ENCODE assay signal across 28 cellular contexts in the genomic region with DNA sequence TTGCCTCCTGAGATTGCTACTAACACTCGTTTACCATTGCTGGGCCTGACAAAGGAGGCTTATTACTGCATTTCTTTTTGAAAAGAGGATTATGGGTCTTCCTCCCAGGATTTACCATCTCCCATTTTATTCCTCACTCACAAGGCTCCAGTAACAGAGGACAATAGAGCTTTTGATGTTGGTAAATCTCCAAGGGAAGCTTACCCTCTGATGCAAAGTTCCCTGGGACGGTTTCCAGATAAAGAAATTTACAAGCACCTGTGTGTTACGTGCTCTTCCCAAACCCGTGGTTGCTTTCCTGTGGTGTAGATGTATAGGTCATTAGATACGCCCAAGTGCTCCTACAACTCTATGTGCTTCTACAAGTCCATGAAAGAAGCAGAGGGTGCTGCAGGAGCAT. TPM values are rescaled to one million over a fixed set of nuclear protein-coding genes. Genes with fewer than 3 reads are reported as not detected.
DNase-seq lines count a peak whose midpoint lies in the region; ATAC-seq, FAIRE-seq and TF ChIP-seq lines count a peak whose summit lies in the region.
"Had no signal": no experiment of that assay in that cellular context is flagged by ENCODE, and none has a peak within 500 bp of the region (broad histone marks: within the 10 kb centered on the region; RNA-seq: fewer than 3 reads in every experiment).

No MANE protein-coding gene starts in this region.

- H3K27ac ChIP-seq in H1 (ENCODE audit: low read depth, low read length) (peak overlapping the region; percentile 20; the same call in 1 of the 2 replicates), liver (ENCODE audit: low read depth in 1 of 2, low read length in 2 of 2) (peak overlapping the region; percentile 15 to 51), trophoblast cell (ENCODE audit: low read depth, low read length) (no peak overlapping the region)
- H3K27ac ChIP-seq: A549, body of pancreas, esophagus muscularis mucosa, lower lobe of right lung, psoas muscle, SJCRH30 had no signal

- peaks cover 4 to 17% (median 8%) of the 10 kb centered on the region in 4 experiments; a peak in 5 of 7 replicates for H3K4me1 ChIP-seq in H1 (replicated peaks in 1 of 4; ENCODE audit: control insufficient read depth in 3 of 4, insufficient read depth in 4 of 4, low read length in 3 of 4)
- peaks cover 2 to 36% (median 18%) of the 10 kb centered on the region in 4 donors for H3K4me1 ChIP-seq in liver (ENCODE audit: control insufficient read depth in 4 of 4, insufficient read depth in 4 of 4, low read length in 3 of 4)
- H3K4me1 ChIP-seq in trophoblast cell (ENCODE audit: control insufficient read depth in 1 of 2, insufficient read depth in 2 of 2, low read length in 2 of 2) = no peaks in the 10 kb centered on the region
- H3K4me1 ChIP-seq: A549, body of pancreas, esophagus muscularis mucosa, lower lobe of right lung, psoas muscle, SJCRH30 had no signal

- H3K14ac ChIP-seq in H1 (ENCODE audit: insufficient read length) (no peak overlapping the region), trophoblast cell (ENCODE audit: low read length) (no peak overlapping the region)

- H3K79me1 ChIP-seq in H1 (ENCODE audit: low read depth, low read length) = no peaks in the 10 kb centered on the region; the same call in 1 of the 2 replicates
- no peaks in the 10 kb centered on the region for H3K79me1 ChIP-seq in trophoblast cell (ENCODE audit: low read length)

- H2AFZ ChIP-seq in H1 (ENCODE audit: low read length) = no peak overlapping the region
- no peak overlapping the region for H2AFZ ChIP-seq in trophoblast cell (ENCODE audit: insufficient read depth, low read length, poor library complexity)

- H4K91ac ChIP-seq in H1 (replicated peaks; ENCODE audit: insufficient read length, low read length) (no peak overlapping the region), trophoblast cell (ENCODE audit: low read depth, low read length) (no peak overlapping the region)

- H3K79me2 ChIP-seq in H1 (ENCODE audit: control insufficient read depth in 1 of 2, insufficient read depth in 2 of 2, low read length in 2 of 2) = peaks cover under 1 to 94% of the 10 kb centered on the region in 2 experiments; a peak in 3 of 4 replicates
- H3K79me2 ChIP-seq in trophoblast cell (ENCODE audit: control insufficient read depth, insufficient read depth, low read length, poor library complexity) = no peaks in the 10 kb centered on the region

- no peaks in the 10 kb centered on the region for H4K20me1 ChIP-seq in H1 (replicated peaks in 1 of 2; ENCODE audit: control insufficient read depth in 1 of 2, insufficient read depth in 2 of 2, low read length in 2 of 2)

- no peak for TF ChIP-seq POLR2A in H1 (IDR thresholded peaks at IDR 0.05; ENCODE audit: control extremely low read depth in 1 of 2, low read depth in 2 of 2, low read length in 2 of 2)

- H3K23me2 ChIP-seq in H1 (ENCODE audit: low read depth, low read length) = no peaks in the 10 kb centered on the region

- peak; percentile 36 for FAIRE-seq in H1 (lab: Jason Lieb, UNC)
- FAIRE-seq: A549, islet of Langerhans had no signal

- H3K9ac ChIP-seq in H1 (replicated peaks in 1 of 4; ENCODE audit: extremely low read depth in 1 of 4, low read depth in 3 of 4, low read length in 3 of 4) = no peak overlapping the region
- H3K9ac ChIP-seq in liver (ENCODE audit: low read depth in 1 of 2, low read length in 2 of 2) = no peak overlapping the region
- H3K9ac ChIP-seq in trophoblast cell (ENCODE audit: low read length) = no peak overlapping the region

- no peak overlapping the region for H4K12ac ChIP-seq in trophoblast cell (ENCODE audit: low read depth, low read length)

- CTCF ChIA-PET in H1 (lab: Charles Lee; ENCODE audit: partially characterized antibody) = interaction anchor here (1.5 to 1.7 kb wide), 3 partner anchors 14 to 17 kb away, joined by 3 to 8 read pairs (median 5); partner anchors contain the start of gene VSNL1

- H2BK15ac ChIP-seq in H1 (ENCODE audit: low read length) = no peak overlapping the region

- H2BK5ac ChIP-seq in H1 (ENCODE audit: low read depth, low read length) = 0 out of 2 replicates have a peak overlapping the region, but pooled peaks have one; percentile 21
- H2BK5ac ChIP-seq in trophoblast cell (ENCODE audit: low read depth, low read length, poor library complexity) = no peak overlapping the region

- H3K18ac ChIP-seq in H1 (ENCODE audit: extremely low read depth, low read length) (no peak overlapping the region; the same call in 1 of the 2 replicates), trophoblast cell (ENCODE audit: low read length) (no peak overlapping the region)

- H3K27me3 ChIP-seq in H1 (replicated peaks in 1 of 4; ENCODE audit: control insufficient read depth in 3 of 4, extremely low read depth in 1 of 4, insufficient read depth in 3 of 4, low read length in 3 of 4) = no peaks in the 10 kb centered on the region
- H3K27me3 ChIP-seq in liver (ENCODE audit: control insufficient read depth in 4 of 4, insufficient read depth in 4 of 4, low read length in 3 of 4) = no peaks in the 10 kb centered on the region
- H3K27me3 ChIP-seq in trophoblast cell (ENCODE audit: insufficient read depth, low read length) = no peaks in the 10 kb centered on the region
- H3K27me3 ChIP-seq: body of pancreas, esophagus muscularis mucosa, SJCRH30 had no signal

- H4K8ac ChIP-seq in H1 (ENCODE audit: extremely low read depth, insufficient read depth, low read length) = no peak overlapping the region
- no peak overlapping the region for H4K8ac ChIP-seq in trophoblast cell (ENCODE audit: low read depth, low read length)

- H2BK20ac ChIP-seq in H1 (ENCODE audit: low read length) = no peak overlapping the region

- POLR2A ChIA-PET in H1 (lab: Charles Lee; ENCODE audit: partially characterized antibody) = interaction anchor here (0.7 to 2.9 kb wide), 3 partner anchors 9 to 18 kb away, joined by 3 to 22 read pairs (median 6); partner anchors contain the start of gene VSNL1

- TF ChIP-seq EP300 in H1 (IDR thresholded peaks at IDR 0.05; ENCODE audit: borderline replicate concordance in 1 of 2, low read depth in 2 of 2, low read length in 2 of 2) = no peak

- H2AK5ac ChIP-seq in H1 (ENCODE audit: low read depth, low read length) (no peak overlapping the region), trophoblast cell (ENCODE audit: low read length) (no peak overlapping the region)

- ATAC-seq in HG03342 (IDR thresholded peaks at IDR 0.05; ENCODE audit: unreplicated experiment) = no peak
- ATAC-seq: A549; activated CD4-positive, alpha-beta T cell treated with anti-CD3 and anti-CD28 coated beads for 36 hours; CD8-positive, alpha-beta T cell; lower lobe of right lung; psoas muscle had no signal

- peak overlapping the region in 1 of 4 experiments; percentile 7; a peak in 1 of 8 replicates for H3K4me3 ChIP-seq in H1 (ENCODE audit: extremely low read depth in 1 of 4, insufficient read depth in 2 of 4, low read depth in 3 of 4, low read length in 4 of 4)
- no peak overlapping the region for H3K4me3 ChIP-seq in liver (ENCODE audit: low read depth in 1 of 3, low read length in 3 of 3)
- H3K4me3 ChIP-seq in trophoblast cell (ENCODE audit: low read depth, low read length) = no peak overlapping the region
- H3K4me3 ChIP-seq: A549, body of pancreas, esophagus muscularis mucosa, lower lobe of right lung, psoas muscle, SJCRH30 had no signal

- H2BK120ac ChIP-seq in H1 (replicated peaks; ENCODE audit: low read depth, low read length) = no peak overlapping the region
- no peak overlapping the region for H2BK120ac ChIP-seq in trophoblast cell (ENCODE audit: insufficient read depth, low read length, poor library complexity)

- no peak overlapping the region for H4K5ac ChIP-seq in H1 (ENCODE audit: insufficient read length, low read depth, low read length)

- TF ChIP-seq CTCF in H1 (IDR thresholded peaks at IDR 0.05; ENCODE audit: control extremely low read depth in 1 of 3, insufficient read depth in 1 of 3, low read depth in 1 of 3, low read length in 3 of 3) (no peak), liver (IDR thresholded peaks at IDR 0.05; ENCODE audit: low read depth, low read length, missing input control) (no peak)

- no peak overlapping the region for H2BK12ac ChIP-seq in H1 (ENCODE audit: low read depth, low read length)
- no peak overlapping the region for H2BK12ac ChIP-seq in trophoblast cell (ENCODE audit: low read length)

- 24% methylated on average over 5 of the region's 5 CpGs; no CpG with 5 or more reads in 1 of the 2 experiments for WGBS in H1 (ENCODE audit: extremely low coverage in 1 of 2, insufficient coverage in 1 of 2, insufficient read length in 1 of 2, insufficient replicate concordance in 2 of 2, low coverage in 1 of 2, low lambda C conversion rate in 2 of 2, missing lambda C conversion rate in 1 of 2), 2 experiments
- 41% methylated on average over 5 of the region's 5 CpGs for WGBS in liver
- WGBS in trophoblast cell (ENCODE audit: extremely low coverage, insufficient coverage, insufficient read length) = no CpG with 5 or more reads among the region's 5 CpGs

- TF ChIP-seq RAD21 in H1 (IDR thresholded peaks at IDR 0.05 in 1 of 2, conservative IDR thresholded peaks at IDR 0.05 in 1 of 2; ENCODE audit: low read depth in 2 of 2, low read length in 2 of 2) (no peak), liver (IDR thresholded peaks at IDR 0.05) (peak in 1 of 2 donors; percentile 13)

- DNase-seq in A172 (ENCODE audit: low spot score) (peak; percentile 28), LoVo (ENCODE audit: low spot score) (peak; percentile 79), H1 (ENCODE audit: low read depth in 1 of 2, low spot score in 2 of 2) (no peak), trophoblast cell (no peak), GM03348 (ENCODE audit: low spot score) (no peak), SKM-1 (lab: John Stamatoyannopoulos, UW; ENCODE audit: unreplicated experiment) (no peak)
- DNase-seq: activated CD4-positive, alpha-beta T cell treated with anti-CD3 and anti-CD28 coated beads for 36 hours; activated CD8-positive, alpha-beta memory T cell treated with anti-CD3 and anti-CD28 coated beads for 24 hours; activated gamma-delta T cell treated with Interleukin-2 at 50 U/mL for 16 hours; activated T-cell treated with anti-CD3 and anti-CD28 coated beads, Interleukin-2, amount 50 U/mL, for 24 hours; body of pancreas; CD8-positive, alpha-beta T cell; DMS 273 treated with DMSO at 0.1 percent for 48 hours; effector CD8-positive, alpha-beta T cell; foreskin melanocyte; Kasumi-1; lower lobe of right lung; NCI-H1105; NCI-H2029; psoas muscle; stimulated activated CD8-positive, alpha-beta memory T cell treated with anti-CD3 and anti-CD28 coated beads, Interleukin-4, amount 100 ng/mL, for 48 hours had no signal

- H3K4ac ChIP-seq in H1 (replicated peaks; ENCODE audit: insufficient read length, low read depth, low read length) = no peak overlapping the region
- no peak overlapping the region for H3K4ac ChIP-seq in trophoblast cell (ENCODE audit: low read depth, low read length)

- no peaks in the 10 kb centered on the region for H3K9me3 ChIP-seq in H1 (ENCODE audit: insufficient read depth in 2 of 2, low read depth in 1 of 2, low read length in 1 of 2)
- H3K9me3 ChIP-seq in liver (ENCODE audit: control insufficient read depth in 4 of 4, low read length in 3 of 4) = no peaks in the 10 kb centered on the region
- no peaks in the 10 kb centered on the region for H3K9me3 ChIP-seq in trophoblast cell (ENCODE audit: insufficient read depth, low read depth, low read length)
- H3K9me3 ChIP-seq: A549, body of pancreas, esophagus muscularis mucosa, lower lobe of right lung, psoas muscle, SJCRH30 had no signal

- H3K4me2 ChIP-seq in H1 (ENCODE audit: insufficient read depth in 1 of 2, low read depth in 2 of 2, low read length in 2 of 2) (peak overlapping the region; percentile 36; a peak in 3 of 4 replicates), trophoblast cell (ENCODE audit: low read length) (no peak overlapping the region)
- H3K4me2 ChIP-seq: A549 had no signal

- H3K56ac ChIP-seq in H1 (replicated peaks; ENCODE audit: insufficient read length, low read depth, low read length) = no peak overlapping the region

- H3K23ac ChIP-seq in H1 (ENCODE audit: insufficient read length) = no peak overlapping the region
- no peak overlapping the region for H3K23ac ChIP-seq in trophoblast cell (ENCODE audit: low read length)

- H3K36me3 ChIP-seq in H1 (ENCODE audit: control insufficient read depth in 2 of 4, insufficient read depth in 4 of 4, low read length in 3 of 4) = no peaks in the 10 kb centered on the region
- no peaks in the 10 kb centered on the region for H3K36me3 ChIP-seq in liver (ENCODE audit: control insufficient read depth in 4 of 4, insufficient read depth in 3 of 4, low read depth in 1 of 4, low read length in 3 of 4)
- no peaks in the 10 kb centered on the region for H3K36me3 ChIP-seq in trophoblast cell (ENCODE audit: control insufficient read depth in 1 of 2, insufficient read depth in 2 of 2, low read length in 2 of 2)
- H3K36me3 ChIP-seq: esophagus muscularis mucosa, lower lobe of right lung, SJCRH30 had no signal

RNA-seq across cellular contexts. Expression of gene VSNL1, which starts 17.1 kb away (rescaled TPM):
- total RNA-seq in A172 (2014; rRNA removed; shearing (Covaris generic)) = not detected in 2 replicates
- 108 and 113 TPM in 2 replicates for total RNA-seq in H1 (2021; fragmentation: NEBNext Ultra II Directional; extraction: Animal tissue kit (Norgen Biotek cat#: 25700))
- polyA plus RNA-seq in H1 (2011; rRNA removed) = 34.7 and 49.4 TPM in 2 replicates
- polyA plus RNA-seq in H1 (2011; cell fraction: cytosol; rRNA removed) = 64.8 TPM
- polyA plus RNA-seq in H1 (2011; cell fraction: nucleus; rRNA removed) = 21.7 TPM
- polyA plus RNA-seq in H1 (2012, experiment 1 of 2) = 58.5 to 87.6 TPM (median 65.6 TPM) in 4 replicates
- 7.3 TPM for polyA plus RNA-seq in H1 (2012, experiment 2 of 2)
- polyA plus RNA-seq in H1 (2013, experiment 1 of 2) = 107 TPM
- 113 TPM for polyA plus RNA-seq in H1 (2013, experiment 2 of 2)
- polyA minus RNA-seq in H1 (2011; rRNA and poly(A)+ RNA removed) = 72.6 and 73.2 TPM in 2 replicates
- 37.1 TPM for polyA minus RNA-seq in H1 (2011; cell fraction: cytosol; rRNA and poly(A)+ RNA removed)
- polyA minus RNA-seq in H1 (2011; cell fraction: nucleus; rRNA and poly(A)+ RNA removed) = 42.7 TPM
- 10 to 100 TPM in 1 of 2 donors, 1 to 10 TPM in 1; 6.3 to 32.9 TPM for total RNA-seq in liver
- 1 to 10 TPM; 2.2 to 6.4 TPM for polyA plus RNA-seq in liver
- polyA plus RNA-seq in trophoblast cell (2013) = 0.25 TPM in 2 replicates
- total RNA-seq: activated CD4-positive, alpha-beta T cell treated with anti-CD3 and anti-CD28 coated beads for 36 hours; CD8-positive, alpha-beta T cell; NCI-H460; SJCRH30 had no signal
- polyA plus RNA-seq: A549 had no signal

RNA-seq across cellular contexts. Expression of gene RAD51AP2, which starts 39.4 kb away (rescaled TPM):
- total RNA-seq in A172 (2014; rRNA removed; shearing (Covaris generic)) = 0.17 TPM in 1 of 2 replicates, not detected in the other
- total RNA-seq in H1 (2021; fragmentation: NEBNext Ultra II Directional; extraction: Animal tissue kit (Norgen Biotek cat#: 25700)) = 0.08 and 0.20 TPM in 2 replicates
- polyA plus RNA-seq in H1 (2011; rRNA removed) (0.02 and 0.03 TPM in 2 replicates), liver (under 1 TPM; 0.02 to 0.08 TPM)
- polyA plus RNA-seq in H1 (2011; cell fraction: cytosol; rRNA removed) = 0.10 TPM
- 0.03 TPM for polyA plus RNA-seq in H1 (2011; cell fraction: nucleus; rRNA removed)
- 0.05 to 0.15 TPM (median 0.08 TPM) in 4 replicates for polyA plus RNA-seq in H1 (2012, experiment 1 of 2)
- polyA plus RNA-seq in H1 (2012, experiment 2 of 2) = not detected
- polyA plus RNA-seq in H1 (2013, experiment 1 of 2) = 0.20 TPM
- polyA plus RNA-seq in H1 (2013, experiment 2 of 2) = 0.18 TPM
- 0.06 TPM in 1 of 2 replicates, not detected in the other for polyA minus RNA-seq in H1 (2011; rRNA and poly(A)+ RNA removed)
- not detected for polyA minus RNA-seq in H1 (2011; cell fraction: cytosol; rRNA and poly(A)+ RNA removed)
- 0.80 TPM for polyA minus RNA-seq in H1 (2011; cell fraction: nucleus; rRNA and poly(A)+ RNA removed)
- under 1 TPM; 0.14 to 0.25 TPM for total RNA-seq in liver
- 0.03 and 0.05 TPM in 2 replicates for polyA plus RNA-seq in trophoblast cell (2013)
- total RNA-seq: activated CD4-positive, alpha-beta T cell treated with anti-CD3 and anti-CD28 coated beads for 36 hours; CD8-positive, alpha-beta T cell; esophagus muscularis mucosa; lower lobe of right lung; NCI-H460 had no signal
- polyA plus RNA-seq: A549 had no signal

Comparison
In these comparisons a context has a peak if more than half of its experiments do, and no peak if none do; other contexts are left out.
1. DNase-seq: peak in A172 (single experiment) and LoVo (single experiment); none in H1 (0 of 2), trophoblast cell (0 of 2), GM03348 (single experiment) and SKM-1 (single experiment).